27 cellular contexts compared by ENCODE assay signal in the genomic region with DNA sequence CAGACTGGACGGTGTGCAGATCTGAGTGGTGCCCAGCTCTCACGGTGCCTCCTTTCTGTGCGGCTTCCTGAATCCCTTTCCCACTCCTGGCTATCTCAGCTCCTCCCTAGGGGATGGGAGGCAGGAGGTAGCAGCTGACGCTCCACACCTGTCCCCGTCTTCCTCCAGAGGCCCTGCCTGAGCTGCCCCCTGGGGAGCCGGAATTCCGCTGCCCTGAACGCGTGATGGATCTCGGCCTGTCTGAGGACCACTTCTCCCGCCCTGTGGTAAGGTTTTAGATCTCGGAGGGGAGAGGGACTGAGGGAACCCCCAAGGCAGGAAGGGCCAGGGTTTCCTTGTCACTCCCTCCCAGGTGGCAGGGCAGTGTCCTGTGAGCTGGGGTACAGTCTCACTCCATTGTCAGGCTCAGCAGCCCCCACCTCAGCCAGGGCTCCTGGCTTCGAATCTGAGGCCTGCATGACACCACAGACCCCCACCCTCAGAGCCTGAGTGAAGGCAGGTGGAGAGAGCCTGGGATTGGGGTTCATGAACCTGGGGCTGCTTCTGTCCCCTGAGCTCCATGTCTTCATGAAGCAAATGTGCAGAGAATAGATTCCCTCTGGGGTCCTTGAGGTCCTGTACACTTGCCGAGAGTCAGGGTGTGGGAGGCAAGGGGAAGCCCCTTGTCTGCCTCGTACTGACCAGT.
"Had no signal": no experiment of that assay in that cellular context is flagged by ENCODE, and none has a peak within 500 bp of the region (broad histone marks: within the 10 kb centered on the region; RNA-seq: fewer than 3 reads in every experiment).

No MANE protein-coding gene starts in this region.

- DNase-seq: activated CD4-positive, alpha-beta T cell treated with anti-CD3 and anti-CD28 coated beads, Interleukin-2, amount 50 U/mL, for 48 hours; activated effector memory CD4-positive, alpha-beta T cell treated with Interleukin-2 at 50 U/mL for 16 hours; activated naive CD4-positive, alpha-beta T cell treated with anti-CD3 and anti-CD28 coated beads for 36 hours; activated naive CD8-positive, alpha-beta T cell treated with anti-CD3 and anti-CD28 coated beads, Interleukin-2, amount 10 ng/mL, durations not matched to agents 7 days and 5 days; activated T-cell treated with anti-CD3 and anti-CD28 coated beads, Interleukin-2, amount 50 U/mL, for 72 hours; amniotic stem cell; cerebellar nuclear complex; heart left ventricle; islet precursor cell; left cardiac atrium; mesenchymal stem cell; right cardiac atrium; stimulated activated CD4-positive, alpha-beta T cell treated with anti-CD3 and anti-CD28 coated beads, Interleukin-12 subunit alpha, Interleukin-12 subunit beta, amount 100 ng/mL, for 4 hours; stimulated activated CD4-positive, alpha-beta T cell treated with anti-CD3 and anti-CD28 coated beads, Interleukin-4, amount 100 ng/mL, for 4 hours; substantia nigra; T-cell; thyroid gland; upper lobe of right lung had no signal

- H3K4me3 ChIP-seq: breast epithelium, coronary artery, gastroesophageal sphincter, heart left ventricle, pancreas, psoas muscle, thyroid gland, upper lobe of right lung had no signal

- H3K27ac ChIP-seq: breast epithelium, coronary artery, epithelial cell of prostate, gastroesophageal sphincter, pancreas, psoas muscle, thyroid gland, upper lobe of right lung, VCaP had no signal

- H3K27me3 ChIP-seq: breast epithelium, gastroesophageal sphincter, heart left ventricle, pancreas, thyroid gland, upper lobe of right lung had no signal

- H3K4me3 Mint-ChIP-seq: activated naive CD4-positive, alpha-beta T cell treated with anti-CD3 and anti-CD28 coated beads for 36 hours; activated naive CD8-positive, alpha-beta T cell treated with anti-CD3 and anti-CD28 coated beads, Interleukin-2, amount 10 ng/mL, durations not matched to agents 7 days and 5 days; activated T-cell treated with anti-CD3 and anti-CD28 coated beads, Interleukin-2, amount 50 U/mL, for 72 hours; stimulated activated naive CD8-positive, alpha-beta T cell treated with anti-CD3 and anti-CD28 coated beads, Interleukin-15, Interleukin-2, amounts not matched to agents 100 ng/mL and 50 ng/mL, for 24 hours; T-cell; T-helper 2 cell treated with Interferon-gamma antibody and Interleukin-4, amounts not matched to agents 5 μg/mL and 100 μg/mL, for 36 hours had no signal

- H3K9me3 ChIP-seq: breast epithelium, gastroesophageal sphincter, heart left ventricle, pancreas, psoas muscle, thyroid gland, upper lobe of right lung had no signal

- H3K27me3 Mint-ChIP-seq: activated naive CD8-positive, alpha-beta T cell treated with anti-CD3 and anti-CD28 coated beads, Interleukin-2, amount 10 ng/mL, durations not matched to agents 7 days and 5 days; stimulated activated naive CD8-positive, alpha-beta T cell treated with anti-CD3 and anti-CD28 coated beads, Interleukin-15, Interleukin-2, amounts not matched to agents 100 ng/mL and 50 ng/mL, for 24 hours; T-cell had no signal

- ATAC-seq: activated T-cell treated with anti-CD3 and anti-CD28 coated beads, Interleukin-2, amount 50 U/mL, for 72 hours; gastroesophageal sphincter; heart left ventricle; left cardiac atrium; pancreas; psoas muscle; right cardiac atrium; T-cell; upper lobe of right lung had no signal

- H3K4me1 ChIP-seq: breast epithelium, pancreas, psoas muscle, thyroid gland, upper lobe of right lung had no signal

- H3K36me3 ChIP-seq: breast epithelium had no signal

- H3K27ac Mint-ChIP-seq: activated naive CD4-positive, alpha-beta T cell treated with anti-CD3 and anti-CD28 coated beads for 36 hours; activated naive CD8-positive, alpha-beta T cell treated with anti-CD3 and anti-CD28 coated beads, Interleukin-2, amount 10 ng/mL, durations not matched to agents 7 days and 5 days; activated T-cell treated with anti-CD3 and anti-CD28 coated beads, Interleukin-2, amount 50 U/mL, for 72 hours; stimulated activated naive CD8-positive, alpha-beta T cell treated with anti-CD3 and anti-CD28 coated beads, Interleukin-15, Interleukin-2, amounts not matched to agents 100 ng/mL and 50 ng/mL, for 24 hours; T-cell; T-helper 2 cell treated with Interferon-gamma antibody and Interleukin-4, amounts not matched to agents 5 μg/mL and 100 μg/mL, for 36 hours had no signal

- H3K9me3 Mint-ChIP-seq: activated naive CD4-positive, alpha-beta T cell treated with anti-CD3 and anti-CD28 coated beads for 36 hours; activated naive CD8-positive, alpha-beta T cell treated with anti-CD3 and anti-CD28 coated beads, Interleukin-2, amount 10 ng/mL, durations not matched to agents 7 days and 5 days; activated T-cell treated with anti-CD3 and anti-CD28 coated beads, Interleukin-2, amount 50 U/mL, for 72 hours; stimulated activated naive CD8-positive, alpha-beta T cell treated with anti-CD3 and anti-CD28 coated beads, Interleukin-15, Interleukin-2, amounts not matched to agents 100 ng/mL and 50 ng/mL, for 24 hours; T-cell; T-helper 2 cell treated with Interferon-gamma antibody and Interleukin-4, amounts not matched to agents 5 μg/mL and 100 μg/mL, for 36 hours had no signal
